ENCODE assay signal across 8 cellular contexts in the genomic region with DNA sequence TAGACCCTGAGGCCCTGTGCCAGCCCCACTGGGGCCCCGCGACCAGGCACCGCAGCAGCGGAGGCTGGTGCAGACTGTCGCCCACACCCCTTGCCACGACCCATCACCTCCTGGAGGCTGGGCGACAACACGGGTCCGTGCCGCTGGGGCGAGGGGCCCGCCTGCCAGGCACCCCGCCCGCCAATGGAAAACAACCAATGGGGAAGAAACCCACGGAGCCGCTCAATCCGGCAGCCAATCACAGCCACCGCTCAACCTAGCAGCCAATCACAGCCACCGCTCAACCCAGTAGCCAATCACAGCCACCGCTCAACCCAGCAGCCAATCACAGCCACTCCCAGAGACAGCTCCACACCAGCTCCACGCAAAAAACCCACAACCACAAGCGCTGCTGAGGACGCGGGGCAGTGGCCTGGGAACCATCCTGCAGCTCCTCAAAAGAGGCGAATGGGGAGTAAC. TPM values are rescaled to one million over a fixed set of nuclear protein-coding genes. Genes with fewer than 3 reads are reported as not detected.
DNase-seq lines count a peak whose midpoint lies in the region; ATAC-seq, FAIRE-seq and TF ChIP-seq lines count a peak whose summit lies in the region.

No MANE protein-coding gene starts in this region.

- peak overlapping the region; percentile 67 for H3K4me3 Mint-ChIP-seq in activated CD4-positive, alpha-beta T cell treated with anti-CD3 and anti-CD28 coated beads, Interleukin-2, amount 10 ng/mL, durations not matched to agents 24 days and 14 days

- peak; percentile 55 for ATAC-seq in HG03521 (IDR thresholded peaks at IDR 0.05; ENCODE audit: unreplicated experiment)
- ATAC-seq in HG03196 (IDR thresholded peaks at IDR 0.05; ENCODE audit: unreplicated experiment): no peak

- no peak for TF ChIP-seq CTCF in epithelial cell of esophagus (IDR thresholded peaks at IDR 0.05; ENCODE audit: insufficient read depth, low read depth, low read length, missing control alignments)

- peak; percentile 94 for FAIRE-seq in GM18507 (lab: Jason Lieb, UNC)

- intact Hi-C loops in activated CD4-positive, alpha-beta T cell treated with anti-CD3 and anti-CD28 coated beads, Interleukin-2, amount 10 ng/mL, durations not matched to agents 24 days and 14 days (cut with micrococcal nuclease): loop anchor here (2.0 to 5.0 kb wide), 3 partner anchors 31 to 59 kb away; a partner anchor contains a TSS

- peaks cover 18% of the 10 kb centered on the region for H3K4me1 Mint-ChIP-seq in activated CD4-positive, alpha-beta T cell treated with anti-CD3 and anti-CD28 coated beads, Interleukin-2, amount 10 ng/mL, durations not matched to agents 24 days and 14 days

- H3K9me3 Mint-ChIP-seq in activated CD4-positive, alpha-beta T cell treated with anti-CD3 and anti-CD28 coated beads, Interleukin-2, amount 10 ng/mL, durations not matched to agents 24 days and 14 days: no peaks in the 10 kb centered on the region

- H3K4me3 ChIP-seq in epithelial cell of esophagus (ENCODE audit: low read length): no peak overlapping the region

- no peaks in the 10 kb centered on the region for H3K27me3 Mint-ChIP-seq in activated CD4-positive, alpha-beta T cell treated with anti-CD3 and anti-CD28 coated beads, Interleukin-2, amount 10 ng/mL, durations not matched to agents 24 days and 14 days

- H3K27ac Mint-ChIP-seq in activated CD4-positive, alpha-beta T cell treated with anti-CD3 and anti-CD28 coated beads, Interleukin-2, amount 10 ng/mL, durations not matched to agents 24 days and 14 days: peak overlapping the region; percentile 86

- DNase-seq in GM18507 (ENCODE audit: extremely low spot score, insufficient read length, low read depth) (peak; percentile 88), epithelial cell of esophagus (ENCODE audit: low read depth) (peak; percentile 45), DMS153 (lab: John Stamatoyannopoulos, UW) (no peak), NCI-H2081 treated with DMSO at 0.1 percent for 48 hours (lab: John Stamatoyannopoulos, UW) (no peak)
- DNase-seq in activated CD4-positive, alpha-beta T cell treated with anti-CD3 and anti-CD28 coated beads, Interleukin-2, amount 10 ng/mL, durations not matched to agents 24 days and 14 days: peak; percentile 89
- DNase-seq in stimulated activated CD4-positive, alpha-beta T cell treated with anti-CD3 and anti-CD28 coated beads, Interleukin-15, amount 100 ng/mL, for 48 hours (ENCODE audit: low read depth in 2 of 2): peak; percentile 79

- H3K36me3 Mint-ChIP-seq in activated CD4-positive, alpha-beta T cell treated with anti-CD3 and anti-CD28 coated beads, Interleukin-2, amount 10 ng/mL, durations not matched to agents 24 days and 14 days (ENCODE audit: low read depth): peaks cover 11% of the 10 kb centered on the region

RNA-seq across cellular contexts. Expression of a gene that starts 29.7 kb away (rescaled TPM):
- 225 and 239 TPM in 2 replicates for total RNA-seq in activated CD4-positive, alpha-beta T cell treated with anti-CD3 and anti-CD28 coated beads, Interleukin-2, amount 10 ng/mL, durations not matched to agents 24 days and 14 days

RNA-seq across cellular contexts. Expression of a gene that starts 38.3 kb away (rescaled TPM):
- 273 and 274 TPM in 2 replicates for total RNA-seq in activated CD4-positive, alpha-beta T cell treated with anti-CD3 and anti-CD28 coated beads, Interleukin-2, amount 10 ng/mL, durations not matched to agents 24 days and 14 days

RNA-seq across cellular contexts. Expression of a gene that starts 40.6 kb away (rescaled TPM):
- 97.1 and 98.9 TPM in 2 replicates for total RNA-seq in activated CD4-positive, alpha-beta T cell treated with anti-CD3 and anti-CD28 coated beads, Interleukin-2, amount 10 ng/mL, durations not matched to agents 24 days and 14 days

Comparison
In these comparisons a context has a peak if more than half of its experiments do, and no peak if none do; other contexts are left out.
1. DNase-seq: peak in GM18507 (single experiment), activated CD4-positive, alpha-beta T cell treated with anti-CD3 and anti-CD28 coated beads, Interleukin-2, amount 10 ng/mL, durations not matched to agents 24 days and 14 days (single experiment), epithelial cell of esophagus (single experiment) and stimulated activated CD4-positive, alpha-beta T cell treated with anti-CD3 and anti-CD28 coated beads, Interleukin-15, amount 100 ng/mL, for 48 hours (2 of 2); none in DMS153 (single experiment) and NCI-H2081 treated with DMSO at 0.1 percent for 48 hours (single experiment).